28 cellular contexts compared by ENCODE assay signal in genomic region chr3:13459605-13460340, GRCh38.
"Had no signal": no experiment of that assay in that cellular context is flagged by ENCODE, and none has a peak within 500 bp of the region (broad histone marks: within the 10 kb centered on the region; RNA-seq: fewer than 3 reads in every experiment).

No MANE protein-coding gene starts in this region.

- H3K36me3 ChIP-seq: adrenal gland, gastrocnemius medialis, transverse colon, vagina had no signal

- FAIRE-seq: keratinocyte had no signal

- H3K4me1 ChIP-seq: adrenal gland, testis, transverse colon, vagina had no signal

- H3K27me3 ChIP-seq: adrenal gland, body of pancreas, dorsolateral prefrontal cortex, gastrocnemius medialis, testis, transverse colon, vagina had no signal

- H3K79me2 ChIP-seq: parathyroid adenoma had no signal

- H3K9me3 ChIP-seq: adrenal gland, body of pancreas, gastrocnemius medialis, testis, transverse colon, vagina had no signal

- H3K27ac ChIP-seq: adrenal gland, body of pancreas, coronary artery, dorsolateral prefrontal cortex, gastrocnemius medialis, parathyroid adenoma, testis, transverse colon, vagina, VCaP had no signal

- H2AFZ ChIP-seq: parathyroid adenoma had no signal

- DNase-seq: activated CD4-positive, alpha-beta T cell treated with anti-CD3 and anti-CD28 coated beads for 4 hours; activated CD4-positive, alpha-beta T cell treated with anti-CD3 and anti-CD28 coated beads, Interleukin-2, amount 50 U/mL, for 4 hours; activated naive CD4-positive, alpha-beta T cell; activated T-cell treated with anti-CD3 and anti-CD28 coated beads for 4 hours; activated T-cell treated with anti-CD3 and anti-CD28 coated beads, Interleukin-2, amount 50 U/mL, for 72 hours; adrenal gland; aorta; body of pancreas; dorsolateral prefrontal cortex; effector memory CD4-positive, alpha-beta T cell; gastrocnemius medialis; head of caudate nucleus; hippocampal formation; left colon; midbrain; naive thymus-derived CD4-positive, alpha-beta T cell; occipital lobe; right cardiac atrium; stimulated activated CD4-positive, alpha-beta T cell treated with anti-CD3 and anti-CD28 coated beads, Interleukin-2, amount 100 ng/mL, for 48 hours; stimulated activated naive CD4-positive, alpha-beta T cell treated with Interleukin-2 at 50 U/mL for 16 hours; T-helper 2 cell; testis; transverse colon had no signal

- H3K4me3 ChIP-seq: adrenal gland, body of pancreas, coronary artery, gastrocnemius medialis, testis, transverse colon, vagina had no signal

- ATAC-seq: activated T-cell treated with anti-CD3 and anti-CD28 coated beads, Interleukin-2, amount 50 U/mL, for 72 hours; body of pancreas; gastrocnemius medialis; left colon; naive thymus-derived CD4-positive, alpha-beta T cell; right cardiac atrium had no signal

- H3K9ac ChIP-seq: parathyroid adenoma had no signal
